ENCODE assay signal across 28 cellular contexts in genomic region chr1:110638556-110638955, GRCh38.
DNase-seq lines count a peak whose midpoint lies in the region; ATAC-seq and TF ChIP-seq lines count a peak whose summit lies in the region.
"Had no signal": no experiment of that assay in that cellular context is flagged by ENCODE, and none has a peak within 500 bp of the region (broad histone marks: within the 10 kb centered on the region; RNA-seq: fewer than 3 reads in every experiment).

No MANE protein-coding gene starts in this region.

- TF ChIP-seq CTCF in OCI-LY1 (IDR thresholded peaks at IDR 0.05; ENCODE audit: low read length): no peak

- H3K4me3 ChIP-seq in OCI-LY1 (ENCODE audit: low read depth, low read length, poor library complexity, severe bottlenecking): no peak overlapping the region
- no peak overlapping the region for H3K4me3 ChIP-seq in effector memory CD4-positive, alpha-beta T cell (ENCODE audit: insufficient read depth, low read depth, low read length, poor library complexity, severe bottlenecking)
- H3K4me3 ChIP-seq: breast epithelium, colonic mucosa, heart right ventricle, lower lobe of right lung, SJCRH30, thoracic aorta, vagina had no signal

- H4K20me1 ChIP-seq in OCI-LY1 (ENCODE audit: insufficient read depth, low read length): no peaks in the 10 kb centered on the region

- H3K27ac ChIP-seq in OCI-LY1 (ENCODE audit: low read depth, low read length, poor library complexity, severe bottlenecking): peak overlapping the region; percentile 79
- H3K27ac ChIP-seq in effector memory CD4-positive, alpha-beta T cell (ENCODE audit: insufficient read depth, low read length, poor library complexity, severe bottlenecking): peak overlapping the region; percentile 37
- H3K27ac ChIP-seq: breast epithelium, colonic mucosa, lower lobe of right lung, SJCRH30, thoracic aorta, vagina had no signal

- no peak for ATAC-seq in GM19397 (IDR thresholded peaks at IDR 0.05; ENCODE audit: unreplicated experiment)
- no peak for ATAC-seq in HG02759 (IDR thresholded peaks at IDR 0.05; ENCODE audit: unreplicated experiment)
- ATAC-seq: esophagus mucosa; heart right ventricle; HepG2; lower lobe of right lung; natural killer cell treated with Interleukin-12 subunit alpha and Interleukin-12 subunit beta and Interleukin-15 and Interleukin-18, amount 100 ng/mL, for 72 hours had no signal

- H3K27ac Mint-ChIP-seq in T-helper 2 cell treated with Interferon-gamma antibody and Interleukin-4, amounts not matched to agents 5 μg/mL and 100 μg/mL, for 36 hours: peak overlapping the region; percentile 37
- H3K27ac Mint-ChIP-seq: endodermal cell, HFFc6 had no signal

- H3K9me2 ChIP-seq in OCI-LY1 (ENCODE audit: low read depth, low read length): no peaks in the 10 kb centered on the region

- H3K27me3 Mint-ChIP-seq in T-helper 2 cell treated with Interferon-gamma antibody and Interleukin-4, amounts not matched to agents 5 μg/mL and 100 μg/mL, for 36 hours (ENCODE audit: low read depth): no peaks in the 10 kb centered on the region
- H3K27me3 Mint-ChIP-seq: natural killer cell treated with Interleukin-12 subunit alpha and Interleukin-12 subunit beta and Interleukin-15 and Interleukin-18, amount 100 ng/mL, for 72 hours had no signal

- H3K4me2 ChIP-seq in OCI-LY1 (ENCODE audit: low read length): no peak overlapping the region

- H3K4me1 Mint-ChIP-seq in T-helper 2 cell treated with Interferon-gamma antibody and Interleukin-4, amounts not matched to agents 5 μg/mL and 100 μg/mL, for 36 hours (ENCODE audit: low read depth): peaks cover 88% of the 10 kb centered on the region
- H3K4me1 Mint-ChIP-seq: endodermal cell had no signal

- peaks cover 11% of the 10 kb centered on the region for H3K9me3 Mint-ChIP-seq in T-helper 2 cell treated with Interferon-gamma antibody and Interleukin-4, amounts not matched to agents 5 μg/mL and 100 μg/mL, for 36 hours
- H3K9me3 Mint-ChIP-seq: endodermal cell, HFFc6 had no signal

- H3K36me3 ChIP-seq in OCI-LY1 (ENCODE audit: insufficient read depth, low read length): no peaks in the 10 kb centered on the region
- H3K36me3 ChIP-seq in effector memory CD4-positive, alpha-beta T cell (ENCODE audit: control insufficient read depth, insufficient read depth, low read length): no peaks in the 10 kb centered on the region
- H3K36me3 ChIP-seq: breast epithelium, colonic mucosa, heart right ventricle, lower lobe of right lung, SJCRH30, thoracic aorta, vagina had no signal

- H3K4me3 Mint-ChIP-seq in T-helper 2 cell treated with Interferon-gamma antibody and Interleukin-4, amounts not matched to agents 5 μg/mL and 100 μg/mL, for 36 hours: peak overlapping the region; percentile 25
- H3K4me3 Mint-ChIP-seq: endodermal cell, HFFc6 had no signal

- in situ Hi-C loops in KBM-7 (cut with MboI; ENCODE audit: low pct_unique_long_range_greater_than_20kb, low sequenced_read_pairs): no loop called here

- peaks cover 56% of the 10 kb centered on the region for H3K4me1 ChIP-seq in OCI-LY1 (ENCODE audit: insufficient read depth, low read length, severe bottlenecking)
- peaks cover 71% of the 10 kb centered on the region for H3K4me1 ChIP-seq in effector memory CD4-positive, alpha-beta T cell (ENCODE audit: control insufficient read depth, insufficient read depth, low read length, poor library complexity, severe bottlenecking)
- H3K4me1 ChIP-seq: breast epithelium, colonic mucosa, SJCRH30 had no signal

- no peak overlapping the region for H2AFZ ChIP-seq in OCI-LY1 (ENCODE audit: low read length)

- no peak overlapping the region for H3K9ac ChIP-seq in OCI-LY1 (ENCODE audit: low read length)

- H3K27me3 ChIP-seq in OCI-LY1 (ENCODE audit: insufficient read depth, low read length): no peaks in the 10 kb centered on the region
- H3K27me3 ChIP-seq in effector memory CD4-positive, alpha-beta T cell (replicated peaks; ENCODE audit: control insufficient read depth, insufficient read depth, low read length, poor library complexity, severe bottlenecking): no peaks in the 10 kb centered on the region
- H3K27me3 ChIP-seq: breast epithelium, colonic mucosa, vagina had no signal

- peaks cover 19% of the 10 kb centered on the region for H3K36me3 Mint-ChIP-seq in T-helper 2 cell treated with Interferon-gamma antibody and Interleukin-4, amounts not matched to agents 5 μg/mL and 100 μg/mL, for 36 hours (ENCODE audit: low read depth)

- DNase-seq in T-helper 2 cell treated with Interferon-gamma antibody and Interleukin-4, amounts not matched to agents 5 μg/mL and 100 μg/mL, for 36 hours (ENCODE audit: low spot score): no peak
- DNase-seq in T-helper 2 cell (no peak), Ammon's horn (ENCODE audit: low spot score) (peak; percentile 65), KBM-7 (no peak)
- DNase-seq in effector memory CD4-positive, alpha-beta T cell: no peak
- DNase-seq: activated CD4-positive, CD25-positive, alpha-beta regulatory T cell treated with anti-CD3 and anti-CD28 coated beads, Interleukin-2, amount 50 U/mL, for 72 hours; activated effector memory CD4-positive, alpha-beta T cell treated with anti-CD3 and anti-CD28 coated beads, Interleukin-2, amount 50 U/mL, for 16 hours; colonic mucosa; DMS53; foreskin fibroblast; GOT3; heart right ventricle; HFFc6; lower lobe of right lung; NCI-H446 treated with DMSO at 0.1 percent for 48 hours; SJCRH30; stimulated activated CD4-positive, alpha-beta T cell treated with anti-CD3 and anti-CD28 coated beads, Interleukin-15, amount 100 ng/mL, for 24 hours; stimulated activated naive CD4-positive, alpha-beta T cell treated with Interleukin-2 at 50 U/mL for 16 hours had no signal

- H3F3A ChIP-seq in OCI-LY1 (ENCODE audit: insufficient read depth, low read length): no peaks in the 10 kb centered on the region

- H3K79me2 ChIP-seq in OCI-LY1 (ENCODE audit: insufficient read depth, low read length): no peaks in the 10 kb centered on the region

- H3K9me3 ChIP-seq in OCI-LY1 (ENCODE audit: low read length): no peaks in the 10 kb centered on the region
- no peaks in the 10 kb centered on the region for H3K9me3 ChIP-seq in effector memory CD4-positive, alpha-beta T cell (ENCODE audit: control insufficient read depth, low read length)
- H3K9me3 ChIP-seq: breast epithelium, colonic mucosa, heart right ventricle, lower lobe of right lung, SJCRH30, thoracic aorta, vagina had no signal
